Comparison of ENCODE assay signal across 10 cellular contexts in the genomic region with DNA sequence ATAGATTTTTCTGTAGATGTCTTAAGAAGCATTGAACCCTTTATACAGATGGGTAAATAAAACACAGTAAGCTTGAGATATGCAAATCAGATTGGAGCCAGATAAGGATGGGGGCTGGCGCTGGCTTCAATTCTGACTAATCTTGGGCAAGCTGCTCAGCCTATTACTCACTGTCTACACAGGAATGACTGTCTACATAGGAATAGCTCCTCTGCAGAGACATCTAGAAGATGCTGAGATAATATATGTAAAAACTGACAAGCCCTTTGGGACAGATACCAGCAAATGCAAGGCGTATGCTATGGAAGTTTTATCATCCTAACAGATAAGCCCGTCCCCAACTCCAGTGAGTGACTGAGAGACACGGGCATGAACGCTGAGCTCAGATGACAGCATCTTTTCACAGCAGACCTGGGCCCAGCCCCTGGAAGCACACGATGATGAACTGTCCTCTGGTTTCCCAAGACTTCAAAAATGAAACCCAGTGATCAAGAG. TPM values are rescaled to one million over a fixed set of nuclear protein-coding genes. Genes with fewer than 3 reads are reported as not detected.
DNase-seq lines count a peak whose midpoint lies in the region; ATAC-seq and TF ChIP-seq lines count a peak whose summit lies in the region.
"Had no signal": no experiment of that assay in that cellular context is flagged by ENCODE, and none has a peak within 500 bp of the region (broad histone marks: within the 10 kb centered on the region; RNA-seq: fewer than 3 reads in every experiment).

No MANE protein-coding gene starts in this region.

- peaks cover 4% of the 10 kb centered on the region for H3F3A ChIP-seq in PC-3 (ENCODE audit: low read length, unreplicated experiment)

- no peak overlapping the region for H3K27ac Mint-ChIP-seq in mesothelial cell of epicardium

- peaks cover 2% of the 10 kb centered on the region for H3K4me1 Mint-ChIP-seq in mesothelial cell of epicardium

- ATAC-seq in PC-3 (peak; percentile 98), HG03457 (IDR thresholded peaks at IDR 0.05; ENCODE audit: unreplicated experiment) (no peak)

- no peak overlapping the region for H2AFZ ChIP-seq in PC-3 (ENCODE audit: low read length)
- H2AFZ ChIP-seq in fibroblast of lung (ENCODE audit: low read length): no peak overlapping the region

- H3K9me3 Mint-ChIP-seq in mesothelial cell of epicardium: peaks cover 4% of the 10 kb centered on the region

- H4K20me1 ChIP-seq in PC-3 (ENCODE audit: low read length) (no peaks in the 10 kb centered on the region), fibroblast of lung (ENCODE audit: control insufficient read depth, extremely low read depth, insufficient read depth, low read length) (no peaks in the 10 kb centered on the region)

- H3K36me3 ChIP-seq in PC-3 (ENCODE audit: low read depth, low read length) (no peaks in the 10 kb centered on the region), fibroblast of lung (ENCODE audit: control insufficient read depth, insufficient read depth, low read length) (no peaks in the 10 kb centered on the region)

- H3K4me2 ChIP-seq in PC-3 (ENCODE audit: low read length) (peak overlapping the region; percentile 70), fibroblast of lung (ENCODE audit: extremely low read depth, insufficient read depth, low read length) (no peak overlapping the region)

- no peak for TF ChIP-seq CTCF in PC-3 (conservative IDR thresholded peaks at IDR 0.05; ENCODE audit: low read depth, low read length)
- no peak for TF ChIP-seq CTCF in fibroblast of lung (conservative IDR thresholded peaks at IDR 0.05 in 1 of 2, IDR thresholded peaks at IDR 0.05 in 1 of 2; ENCODE audit: low read depth in 1 of 2, low read length in 2 of 2)
- no peak for TF ChIP-seq CTCF in mesothelial cell of epicardium (IDR thresholded peaks at IDR 0.05; ENCODE audit: unreplicated experiment)

- POLR2A ChIA-PET in PC-3 (lab: Charles Lee; ENCODE audit: unreplicated experiment): no interaction called here

- peak; percentile 18 for DNase-seq in activated T-cell treated with anti-CD3 and anti-CD28 coated beads for 24 hours (ENCODE audit: low read depth)
- DNase-seq in activated T-cell treated with anti-CD3 and anti-CD28 coated beads, Interleukin-2, amount 50 U/mL, for 1 hour: no peak
- peak; percentile 92 for DNase-seq in PC-3
- peak; percentile 22 to 97 for DNase-seq in fibroblast of lung (ENCODE audit: low read depth in 2 of 2)
- DNase-seq in stimulated activated CD4-positive, alpha-beta T cell treated with anti-CD3 and anti-CD28 coated beads, Interleukin-1b, Interleukin-23, amount 100 ng/mL, for 48 hours: peak; percentile 65
- no peak for DNase-seq in mesothelial cell of epicardium (ENCODE audit: low spot score in 2 of 2, unreplicated experiment in 2 of 2)
- no peak for DNase-seq in SIG-M5 treated with dmso at 0.1 percent for 504 hours (lab: John Stamatoyannopoulos, UW; ENCODE audit: unreplicated experiment)

- H3K9me2 ChIP-seq in PC-3 (replicated peaks; ENCODE audit: low read length): no peaks in the 10 kb centered on the region

- H3K4me3 ChIP-seq in PC-3 (ENCODE audit: low read length) (peak overlapping the region; percentile 26; the same call in 1 of the 2 replicates), fibroblast of lung (replicated peaks in 1 of 4; ENCODE audit: control extremely low read depth in 1 of 4, insufficient read depth in 1 of 4, low read depth in 3 of 4, low read length in 4 of 4) (no peak overlapping the region)

- H3K27me3 Mint-ChIP-seq in mesothelial cell of epicardium (ENCODE audit: low read depth): peaks cover 16% of the 10 kb centered on the region

- BruUV-seq in PC-3 (replicated peaks; lab: Mats Ljungman, UMichigan): no TSS peak

- H3K79me2 ChIP-seq in PC-3 (ENCODE audit: low read length) (peaks cover 9% of the 10 kb centered on the region), fibroblast of lung (ENCODE audit: control insufficient read depth, insufficient read depth, low read length) (no peaks in the 10 kb centered on the region)

- CTCF ChIA-PET in PC-3 (lab: Charles Lee): interaction anchor here (0.6 to 0.9 kb wide), 2 partner anchors 29 to 56 kb away, joined by 3 to 5 read pairs; no protein-coding TSS in a partner anchor

- H3K4me1 ChIP-seq in PC-3 (ENCODE audit: insufficient read depth, low read length) (peaks cover 29% of the 10 kb centered on the region), fibroblast of lung (ENCODE audit: control insufficient read depth, extremely low read depth, insufficient read depth, low read length) (peaks cover 4% of the 10 kb centered on the region)

- intact Hi-C loops in PC-3 (cut with micrococcal nuclease): no loop called here

- H3K4me3 Mint-ChIP-seq in mesothelial cell of epicardium: no peak overlapping the region

- H3K9me3 ChIP-seq in PC-3 (ENCODE audit: low read length): no peaks in the 10 kb centered on the region
- no peaks in the 10 kb centered on the region for H3K9me3 ChIP-seq in fibroblast of lung (ENCODE audit: control insufficient read depth, insufficient read depth, low read depth, low read length)

- H3K27ac ChIP-seq in PC-3 (ENCODE audit: low read length): peak overlapping the region; percentile 83
- H3K27ac ChIP-seq in fibroblast of lung (ENCODE audit: insufficient read depth, low read length): no peak overlapping the region

- H3K9ac ChIP-seq in PC-3 (ENCODE audit: low read length) (peak overlapping the region; percentile 57), fibroblast of lung (ENCODE audit: insufficient read depth, low read length) (no peak overlapping the region)

- H3K27me3 ChIP-seq in PC-3 (ENCODE audit: low read length) (no peaks in the 10 kb centered on the region), fibroblast of lung (ENCODE audit: control insufficient read depth, insufficient read depth, low read length) (no peaks in the 10 kb centered on the region)

- no peaks in the 10 kb centered on the region for H3K36me3 Mint-ChIP-seq in mesothelial cell of epicardium

RNA-seq across cellular contexts. Expression of a gene that starts 1.7 kb away (rescaled TPM):
- total RNA-seq in PC-3 (2014; rRNA removed) (8.9 and 10.9 TPM in 2 replicates), fibroblast of lung (not detected in 2 replicates), mesothelial cell of epicardium (not detected in 3 replicates)
- polyA plus RNA-seq in fibroblast of lung: not detected in 2 replicates
- polyA plus RNA-seq in fibroblast of lung (2012): not detected in 2 replicates
- polyA minus RNA-seq in fibroblast of lung (ENCODE audit: low replicate concordance): not detected in 2 replicates
- total RNA-seq: lung microvascular endothelial cell; T-helper 2 cell treated with Interferon-gamma antibody and Interleukin-4, amounts not matched to agents 100 ng/mL and 5 ng/mL, for 36 hours had no signal

Comparison
In these comparisons a context has a peak if more than half of its experiments do, and no peak if none do; other contexts are left out.
1. DNase-seq: peak in activated T-cell treated with anti-CD3 and anti-CD28 coated beads for 24 hours (single experiment), PC-3 (single experiment), fibroblast of lung (2 of 2) and stimulated activated CD4-positive, alpha-beta T cell treated with anti-CD3 and anti-CD28 coated beads, Interleukin-1b, Interleukin-23, amount 100 ng/mL, for 48 hours (single experiment); none in activated T-cell treated with anti-CD3 and anti-CD28 coated beads, Interleukin-2, amount 50 U/mL, for 1 hour (single experiment), mesothelial cell of epicardium (0 of 2) and SIG-M5 treated with dmso at 0.1 percent for 504 hours (single experiment).